9 cellular contexts compared by ENCODE assay signal in the genomic region with DNA sequence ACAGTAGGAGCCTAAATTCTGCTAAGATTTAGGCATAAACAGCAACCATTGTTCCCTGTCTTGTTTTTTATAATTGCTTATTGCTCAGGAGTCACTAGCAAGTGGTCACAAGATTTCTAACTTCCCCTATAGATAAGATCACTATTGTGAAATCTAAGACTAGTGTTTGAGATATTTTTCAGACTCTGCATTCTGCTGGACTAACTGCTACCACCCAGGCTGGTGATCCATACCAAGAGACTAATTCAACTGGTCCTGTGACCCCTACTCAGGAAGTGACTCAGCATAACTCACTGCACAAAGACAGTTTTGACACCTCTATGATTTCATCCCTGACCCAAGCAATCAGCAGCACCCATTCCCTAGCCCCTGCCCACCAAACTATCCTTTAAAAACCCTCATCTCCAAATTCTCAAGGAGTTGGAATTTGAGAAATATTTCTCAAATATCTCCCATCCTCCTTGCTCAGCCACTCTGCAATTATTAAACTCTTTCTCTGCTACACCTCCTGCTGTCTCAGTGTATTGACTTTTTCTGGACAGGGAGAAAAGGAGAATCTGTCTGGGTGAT. TPM values are rescaled to one million over a fixed set of nuclear protein-coding genes. Genes with fewer than 3 reads are reported as not detected.
DNase-seq lines count a peak whose midpoint lies in the region; ATAC-seq and TF ChIP-seq lines count a peak whose summit lies in the region.
"Had no signal": no experiment of that assay in that cellular context is flagged by ENCODE, and none has a peak within 500 bp of the region (broad histone marks: within the 10 kb centered on the region; RNA-seq: fewer than 3 reads in every experiment).

No MANE protein-coding gene starts in this region.

- TF ChIP-seq CTCF in activated B cell treated with CpG ODN at 0.5 μM for 24 hours (IDR thresholded peaks at IDR 0.05) = no peak
- no peak for TF ChIP-seq CTCF in CD4-positive, alpha-beta T cell (IDR thresholded peaks at IDR 0.05)

- H3K9me3 ChIP-seq in CD4-positive, alpha-beta T cell (ENCODE audit: control insufficient read depth, low read length) = no peaks in the 10 kb centered on the region

- H3K27ac ChIP-seq in ACC112 (ENCODE audit: low read depth, low read length) = peak overlapping the region; percentile 89
- no peak overlapping the region for H3K27ac ChIP-seq in CD4-positive, alpha-beta T cell (ENCODE audit: low read depth, low read length)

- peaks cover 88% of the 10 kb centered on the region for H3K36me3 Mint-ChIP-seq in activated B cell treated with CpG ODN at 0.5 μM for 24 hours (ENCODE audit: low read depth)
- peaks cover 82% of the 10 kb centered on the region for H3K36me3 Mint-ChIP-seq in CD4-positive, alpha-beta T cell (ENCODE audit: low read depth)

- no peak overlapping the region for H2AFZ ChIP-seq in ACC112 (ENCODE audit: low read length, unreplicated experiment)

- POLR2A ChIA-PET in activated B cell treated with CpG ODN at 0.5 μM for 24 hours (lab: Charles Lee) = no interaction called here
- POLR2A ChIA-PET in CD4-positive, alpha-beta T cell (lab: Charles Lee) = no interaction called here

- no peaks in the 10 kb centered on the region for H3K27me3 Mint-ChIP-seq in activated B cell treated with CpG ODN at 0.5 μM for 24 hours
- no peaks in the 10 kb centered on the region for H3K27me3 Mint-ChIP-seq in CD4-positive, alpha-beta T cell

- DNase-seq in HCEC 1CT (peak; percentile 76), activated B cell treated with CpG ODN at 0.5 μM for 24 hours (no peak), hepatic stellate cell (ENCODE audit: low spot score) (peak; percentile 4), NCI-H1694 (lab: John Stamatoyannopoulos, UW) (no peak), left lobe of liver (ENCODE audit: low spot score) (no peak)
- DNase-seq in CD4-positive, alpha-beta T cell = no peak
- DNase-seq: NCI-H1417 had no signal

- H3K27ac Mint-ChIP-seq in activated B cell treated with CpG ODN at 0.5 μM for 24 hours = peak overlapping the region; percentile 47
- no peak overlapping the region for H3K27ac Mint-ChIP-seq in CD4-positive, alpha-beta T cell

- peaks cover 30% of the 10 kb centered on the region for H3K4me1 ChIP-seq in ACC112 (ENCODE audit: control insufficient read depth, insufficient read depth, low read length, unreplicated experiment)

- no peak overlapping the region for H3K4me3 ChIP-seq in ACC112 (ENCODE audit: low read depth, low read length)

- no peak for ATAC-seq in activated B cell treated with CpG ODN at 0.5 μM for 24 hours (ENCODE audit: low read depth)
- no peak for ATAC-seq in HG02981 (IDR thresholded peaks at IDR 0.05; ENCODE audit: unreplicated experiment)
- no peak for ATAC-seq in CD4-positive, alpha-beta T cell (ENCODE audit: poor library complexity)
- no peak for ATAC-seq in left lobe of liver

- no peaks in the 10 kb centered on the region for H3K9me3 Mint-ChIP-seq in activated B cell treated with CpG ODN at 0.5 μM for 24 hours
- no peaks in the 10 kb centered on the region for H3K9me3 Mint-ChIP-seq in CD4-positive, alpha-beta T cell

- H3K4me1 Mint-ChIP-seq in activated B cell treated with CpG ODN at 0.5 μM for 24 hours = peaks cover 5% of the 10 kb centered on the region
- peaks cover 31% of the 10 kb centered on the region for H3K4me1 Mint-ChIP-seq in CD4-positive, alpha-beta T cell (ENCODE audit: low read depth)

- no peak overlapping the region for H3K4me3 Mint-ChIP-seq in activated B cell treated with CpG ODN at 0.5 μM for 24 hours
- no peak overlapping the region for H3K4me3 Mint-ChIP-seq in CD4-positive, alpha-beta T cell

- peaks cover 11% of the 10 kb centered on the region for H3K79me2 ChIP-seq in ACC112 (ENCODE audit: control insufficient read depth, insufficient read depth, low read length, unreplicated experiment)

- intact Hi-C loops in activated B cell treated with CpG ODN at 0.5 μM for 24 hours (cut with micrococcal nuclease) = no loop called here
- intact Hi-C loops in CD4-positive, alpha-beta T cell (cut with DNase I, micrococcal nuclease) = loop anchor here in 1 of 2 experiments (10.0 kb wide), 1 partner anchor 217 kb away; a partner anchor contains a TSS

- peaks cover 35% of the 10 kb centered on the region for H3K36me3 ChIP-seq in ACC112 (ENCODE audit: insufficient read depth, low read length)

- H3K27me3 ChIP-seq in ACC112 (ENCODE audit: insufficient read depth, low read length) = no peaks in the 10 kb centered on the region
- H3K27me3 ChIP-seq in CD4-positive, alpha-beta T cell (ENCODE audit: control insufficient read depth, insufficient read depth, low read length) = no peaks in the 10 kb centered on the region

- CTCF ChIA-PET in activated B cell treated with CpG ODN at 0.5 μM for 24 hours (lab: Charles Lee) = no interaction called here
- CTCF ChIA-PET in CD4-positive, alpha-beta T cell (lab: Charles Lee) = no interaction called here

RNA-seq across cellular contexts. Expression of a gene that starts 52.7 kb away (rescaled TPM):
- total RNA-seq in activated B cell treated with CpG ODN at 0.5 μM for 24 hours (38.4 and 41.2 TPM in 2 replicates), left lobe of liver (13.7 TPM)
- 10 to 100 TPM; 42.6 to 45.0 TPM for total RNA-seq in CD4-positive, alpha-beta T cell

Comparison
In these comparisons a context has a peak if more than half of its experiments do, and no peak if none do; other contexts are left out.
1. DNase-seq: peak in HCEC 1CT (single experiment) and hepatic stellate cell (single experiment); none in activated B cell treated with CpG ODN at 0.5 μM for 24 hours (single experiment), CD4-positive, alpha-beta T cell (0 of 10), NCI-H1694 (single experiment) and left lobe of liver (single experiment).